Comparison of ENCODE assay signal across 8 cellular contexts in the genomic region with DNA sequence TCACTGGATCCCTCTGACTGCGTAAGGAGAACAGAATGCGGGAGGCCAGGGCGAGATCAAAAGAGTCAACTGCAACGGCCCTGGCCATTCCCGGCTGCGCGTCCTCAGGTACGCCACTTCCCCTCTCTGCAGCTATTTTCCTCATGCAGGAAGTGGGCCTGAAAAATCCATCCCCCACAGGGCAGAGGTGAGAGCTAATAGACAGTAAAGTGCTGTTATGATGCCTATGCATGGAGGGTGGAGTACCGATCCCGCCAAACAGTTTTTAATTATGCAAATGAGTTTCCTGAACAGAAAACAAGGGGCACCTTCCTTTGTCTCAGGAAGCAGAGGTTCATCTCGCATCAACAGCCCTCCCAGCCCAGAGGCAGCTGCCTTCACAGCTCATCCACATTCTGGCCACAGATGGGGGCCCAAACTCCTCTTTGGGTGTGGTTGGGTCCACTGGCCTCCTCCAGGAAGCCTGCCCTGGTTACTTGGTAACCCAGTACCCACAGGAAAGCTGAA. TPM values are rescaled to one million over a fixed set of nuclear protein-coding genes. Genes with fewer than 3 reads are reported as not detected.
DNase-seq lines count a peak whose midpoint lies in the region; ATAC-seq, FAIRE-seq and TF ChIP-seq lines count a peak whose summit lies in the region.
"Had no signal": no experiment of that assay in that cellular context is flagged by ENCODE, and none has a peak within 500 bp of the region (broad histone marks: within the 10 kb centered on the region; RNA-seq: fewer than 3 reads in every experiment).

No MANE protein-coding gene starts in this region.

- H3K36me3 Mint-ChIP-seq in H9 (ENCODE audit: insufficient read depth in 1 of 3, low read depth in 3 of 3): no peaks in the 10 kb centered on the region

- peak; percentile 73 for FAIRE-seq in GM18507 (lab: Jason Lieb, UNC)

- H3K4ac ChIP-seq in H9 (ENCODE audit: low read depth, low read length): no peak overlapping the region

- H3K27me3 ChIP-seq in neutrophil (no peaks in the 10 kb centered on the region), H9 (ENCODE audit: insufficient read depth, low read length) (no peaks in the 10 kb centered on the region)

- no peak overlapping the region for H4K8ac ChIP-seq in H9 (replicated peaks; ENCODE audit: insufficient read length, low read depth, low read length)

- H3K9me3 ChIP-seq in neutrophil (no peaks in the 10 kb centered on the region), H9 (ENCODE audit: control insufficient read depth, low read depth, low read length) (no peaks in the 10 kb centered on the region)

- H3K4me1 Mint-ChIP-seq in H9: peaks cover 15 to 27% of the 10 kb centered on the region in 2 experiments

- H2BK20ac ChIP-seq in H9 (ENCODE audit: low read depth, low read length, poor library complexity, severe bottlenecking): no peak overlapping the region

- H3K79me2 ChIP-seq in H9 (ENCODE audit: insufficient read depth, low read length): no peaks in the 10 kb centered on the region

- H3K4me1 ChIP-seq in neutrophil (ENCODE audit: control insufficient read depth in 1 of 2, insufficient read depth in 1 of 2, low read depth in 1 of 2, low read length in 1 of 2) (peaks cover 93 to 98% of the 10 kb centered on the region in 2 experiments), H9 (ENCODE audit: insufficient read depth, low read length) (no peaks in the 10 kb centered on the region; the same call in 1 of the 2 replicates)

- H3K9me3 Mint-ChIP-seq in H9: no peaks in the 10 kb centered on the region; a peak in 2 of 5 replicates

- no peak overlapping the region for H3K9ac ChIP-seq in H9 (ENCODE audit: extremely low read depth, insufficient read length, low read length)

- peak; percentile 41 for ATAC-seq in HG02678 (IDR thresholded peaks at IDR 0.05; ENCODE audit: unreplicated experiment)
- no peak for ATAC-seq in GM19467 (IDR thresholded peaks at IDR 0.05; ENCODE audit: unreplicated experiment)

- no peak overlapping the region for H2BK15ac ChIP-seq in H9 (ENCODE audit: low read depth, low read length)

- TF ChIP-seq CTCF in neutrophil (IDR thresholded peaks at IDR 0.05) (no peak), H9 (conservative IDR thresholded peaks at IDR 0.05) (no peak)

- peak overlapping the region; percentile 39 to 94 for H3K4me3 ChIP-seq in neutrophil (ENCODE audit: low read depth in 1 of 2, low read length in 1 of 2)

- no peak overlapping the region for H2BK120ac ChIP-seq in H9 (ENCODE audit: low read depth, low read length, poor library complexity, severe bottlenecking)

- peak overlapping the region; percentile 99 for H3K27ac ChIP-seq in neutrophil
- H3K27ac ChIP-seq in H9 (ENCODE audit: insufficient read length, low read depth, low read length): no peak overlapping the region

- H4K5ac ChIP-seq in H9 (ENCODE audit: insufficient read length, low read depth, low read length): no peak overlapping the region

- no peak for DNase-seq in GM18507 (ENCODE audit: extremely low spot score, insufficient read length, low read depth)
- peak; percentile 33 to 47 for DNase-seq in activated T-cell treated with anti-CD3 and anti-CD28 coated beads, Interleukin-2, amount 50 U/mL, for 48 hours
- no peak for DNase-seq in H9
- no peak for DNase-seq in Kasumi-1 (lab: John Stamatoyannopoulos, UW)
- DNase-seq: mammary epithelial cell had no signal

- H2BK12ac ChIP-seq in H9 (ENCODE audit: insufficient read length, low read depth, low read length): no peak overlapping the region

- no peak overlapping the region for H3K56ac ChIP-seq in H9 (ENCODE audit: insufficient read length, low read depth, low read length)

- H3K4me2 ChIP-seq in H9 (ENCODE audit: insufficient read depth, insufficient read length, low read length): no peak overlapping the region

- H3K79me1 ChIP-seq in H9 (ENCODE audit: insufficient read depth, low read depth, low read length, poor library complexity, severe bottlenecking): no peaks in the 10 kb centered on the region

- no peak overlapping the region for H2AK5ac ChIP-seq in H9 (ENCODE audit: insufficient read length, low read length)

- no peaks in the 10 kb centered on the region for H3K23me2 ChIP-seq in H9 (ENCODE audit: insufficient read length, low read depth, low read length, poor library complexity, severe bottlenecking)

- no peak overlapping the region for H4K91ac ChIP-seq in H9 (ENCODE audit: insufficient read length, low read depth, low read length)

- no peak overlapping the region for H3K4me3 Mint-ChIP-seq in H9

- no peak overlapping the region for H3K23ac ChIP-seq in H9 (ENCODE audit: insufficient read length, low read depth, low read length)

- no peak overlapping the region for H3K18ac ChIP-seq in H9 (ENCODE audit: insufficient read length, low read depth, low read length)

- no peak overlapping the region for H2AFZ ChIP-seq in H9 (ENCODE audit: low read length)

- peaks cover 33% of the 10 kb centered on the region for H3K27me3 Mint-ChIP-seq in H9 (ENCODE audit: low read depth)

- no peak overlapping the region for H3K14ac ChIP-seq in H9 (ENCODE audit: insufficient read depth, low read length)

- H2BK5ac ChIP-seq in H9 (ENCODE audit: insufficient read length, low read length): no peak overlapping the region

- H4K20me1 ChIP-seq in H9 (ENCODE audit: control insufficient read depth, insufficient read depth, insufficient read length): no peaks in the 10 kb centered on the region

- H3T11ph ChIP-seq in H9 (ENCODE audit: low read length): no peak overlapping the region

- WGBS in H9 (ENCODE audit: extremely low coverage, insufficient read length, low lambda C conversion rate): no CpG with 5 or more reads among the region's 11 CpGs

- no peak overlapping the region for H3K27ac Mint-ChIP-seq in H9

- H3K36me3 ChIP-seq in neutrophil: peaks cover 89% of the 10 kb centered on the region

RNA-seq across cellular contexts. Expression of a gene that starts 9.3 kb away (rescaled TPM):
- total RNA-seq in H9 (2021): 5.4 and 6.6 TPM in 2 replicates

Comparison
In these comparisons a context has a peak if more than half of its experiments do, and no peak if none do; other contexts are left out.
1. DNase-seq: peak in activated T-cell treated with anti-CD3 and anti-CD28 coated beads, Interleukin-2, amount 50 U/mL, for 48 hours (2 of 2); none in GM18507 (single experiment), H9 (single experiment) and Kasumi-1 (0 of 2).